Comparison of ENCODE assay signal across 8 cellular contexts in the genomic region with DNA sequence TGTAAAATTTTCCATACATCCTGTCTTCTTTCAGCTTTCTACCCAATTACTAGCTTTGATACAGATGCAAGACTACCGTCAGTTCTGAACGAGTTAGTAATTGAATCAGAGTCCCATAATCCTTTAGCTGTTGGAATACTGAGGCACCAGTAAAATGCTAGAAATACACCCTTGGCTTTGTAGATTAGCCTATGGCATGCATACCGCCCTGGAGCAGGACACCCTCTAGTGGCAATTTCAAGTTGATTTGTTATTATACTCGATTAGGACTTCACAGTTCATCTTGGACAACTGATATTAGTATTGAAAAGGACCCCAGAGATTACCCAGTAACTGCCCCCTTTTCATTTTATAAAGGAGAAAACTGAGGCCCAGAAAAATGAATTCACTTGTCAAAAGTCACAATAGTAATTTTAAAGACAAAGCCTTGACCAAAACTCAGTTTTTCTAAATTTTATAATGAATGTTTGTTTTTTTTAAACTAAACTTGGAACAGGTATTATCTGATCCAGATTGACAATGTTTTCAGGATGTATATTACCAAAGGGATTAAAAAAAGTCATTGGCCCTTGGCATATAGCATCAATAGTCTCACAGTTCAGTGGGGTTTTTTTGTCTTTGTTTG. TPM values are rescaled to one million over a fixed set of nuclear protein-coding genes. Genes with fewer than 3 reads are reported as not detected.
A peak's percentile ranks its signal among the peaks of the same experiment; 100 is the strongest.
DNase-seq lines count a peak whose midpoint lies in the region; ATAC-seq and TF ChIP-seq lines count a peak whose summit lies in the region.

No MANE protein-coding gene starts in this region.

- H3K36me3 Mint-ChIP-seq in naive thymus-derived CD4-positive, alpha-beta T cell: peaks cover 0 to 4% (median 0%) of the 10 kb centered on the region in 5 donors
- H3K36me3 Mint-ChIP-seq in type B pancreatic cell: peaks cover 6% of the 10 kb centered on the region

- peak overlapping the region in 2 of 9 donors; percentile 54 to 80 for H3K27ac Mint-ChIP-seq in naive thymus-derived CD4-positive, alpha-beta T cell
- H3K27ac Mint-ChIP-seq in type B pancreatic cell: peak overlapping the region; percentile 56

- H3K4me1 ChIP-seq in naive thymus-derived CD4-positive, alpha-beta T cell (ENCODE audit: control insufficient read depth in 2 of 2, insufficient read depth in 2 of 2, low read length in 2 of 2): no peaks in the 10 kb centered on the region

- H3K27ac ChIP-seq in naive thymus-derived CD4-positive, alpha-beta T cell (ENCODE audit: low read depth, low read length): no peak overlapping the region

- peak; percentile 63 for TF ChIP-seq CTCF in GM10248 (IDR thresholded peaks at IDR 0.05; ENCODE audit: control extremely low read depth, extremely low read depth, low read depth, missing control alignments)
- TF ChIP-seq CTCF in type B pancreatic cell (conservative IDR thresholded peaks at IDR 0.05): peak; percentile 79

- H3K36me3 ChIP-seq in naive thymus-derived CD4-positive, alpha-beta T cell (ENCODE audit: control insufficient read depth in 2 of 3, insufficient read depth in 3 of 3, low read length in 3 of 3): no peaks in the 10 kb centered on the region

- no peak for TF ChIP-seq POLR2A in erythroblast (IDR thresholded peaks at IDR 0.05; ENCODE audit: low read length)

- H3K27me3 Mint-ChIP-seq in naive thymus-derived CD4-positive, alpha-beta T cell: no peaks in the 10 kb centered on the region
- no peaks in the 10 kb centered on the region for H3K27me3 Mint-ChIP-seq in type B pancreatic cell

- ATAC-seq in HG02678 (IDR thresholded peaks at IDR 0.05; ENCODE audit: unreplicated experiment) (peak; percentile 74), HG03565 (IDR thresholded peaks at IDR 0.05; ENCODE audit: unreplicated experiment) (no peak)
- peak; percentile 82 for ATAC-seq in naive thymus-derived CD4-positive, alpha-beta T cell

- H3K9me3 Mint-ChIP-seq in naive thymus-derived CD4-positive, alpha-beta T cell: no peaks in the 10 kb centered on the region
- no peaks in the 10 kb centered on the region for H3K9me3 Mint-ChIP-seq in type B pancreatic cell

- no peaks in the 10 kb centered on the region for H3K9me3 ChIP-seq in naive thymus-derived CD4-positive, alpha-beta T cell (ENCODE audit: control insufficient read depth in 2 of 3, low read length in 3 of 3)

- intact Hi-C loops in naive thymus-derived CD4-positive, alpha-beta T cell (cut with micrococcal nuclease): loop anchor here (1.0 kb wide), 5 partner anchors 72 to 370 kb away; a partner anchor contains a TSS

- POLR2A ChIA-PET in GM10248 (lab: Yijun Ruan, JAX): no interaction called here
- POLR2A ChIA-PET in naive thymus-derived CD4-positive, alpha-beta T cell (lab: Charles Lee): interaction anchor here (1.7 kb wide), 1 partner anchor 168 kb away, joined by 4 read pairs; a partner anchor contains a TSS

- peak; percentile 43 for DNase-seq in GM10248 (ENCODE audit: extremely low spot score)
- DNase-seq in NCI-H2227 treated with DMSO at 0.1 percent for 48 hours (lab: John Stamatoyannopoulos, UW): peak; percentile 64
- peak; percentile 21 to 46 for DNase-seq in activated CD4-positive, alpha-beta T cell treated with anti-CD3 and anti-CD28 coated beads for 4 hours
- DNase-seq in erythroblast (lab: John Stamatoyannopoulos, UW): peak; percentile 77 to 84
- peak in 7 of 9 donors; percentile 20 to 59 (median 49) for DNase-seq in naive thymus-derived CD4-positive, alpha-beta T cell
- DNase-seq in type B pancreatic cell (ENCODE audit: extremely low spot score, unreplicated experiment): no peak

- no peak overlapping the region for H3K4me3 ChIP-seq in naive thymus-derived CD4-positive, alpha-beta T cell (ENCODE audit: low read length)

- no peak overlapping the region for H3K4me3 Mint-ChIP-seq in naive thymus-derived CD4-positive, alpha-beta T cell
- H3K4me3 Mint-ChIP-seq in type B pancreatic cell: no peak overlapping the region

- CTCF ChIA-PET in GM10248 (lab: Yijun Ruan, JAX): interaction anchor here (0.6 to 4.9 kb wide), 12 partner anchors 10 to 177 kb away, joined by 3 to 41 read pairs (median 4); a partner anchor contains a TSS
- CTCF ChIA-PET in naive thymus-derived CD4-positive, alpha-beta T cell (lab: Charles Lee): interaction anchor here (0.6 to 2.1 kb wide), 7 partner anchors 70 to 266 kb away, joined by 3 to 17 read pairs (median 3); a partner anchor contains a TSS

- H3K4me1 Mint-ChIP-seq in naive thymus-derived CD4-positive, alpha-beta T cell: peaks cover 2 to 45% (median 28%) of the 10 kb centered on the region in 7 donors
- peaks cover 4% of the 10 kb centered on the region for H3K4me1 Mint-ChIP-seq in type B pancreatic cell (ENCODE audit: unreplicated experiment)

- no peaks in the 10 kb centered on the region for H3K27me3 ChIP-seq in naive thymus-derived CD4-positive, alpha-beta T cell (ENCODE audit: control insufficient read depth in 2 of 2, insufficient read depth in 2 of 2, low read length in 2 of 2)

RNA-seq across cellular contexts. Expression of a gene that starts 46.1 kb away (rescaled TPM):
- not detected for total RNA-seq in naive thymus-derived CD4-positive, alpha-beta T cell
- polyA plus RNA-seq in naive thymus-derived CD4-positive, alpha-beta T cell: not detected
- total RNA-seq in type B pancreatic cell (ENCODE audit: low replicate concordance): 3.9 and 10.6 TPM in 2 replicates
